In the genomic region with DNA sequence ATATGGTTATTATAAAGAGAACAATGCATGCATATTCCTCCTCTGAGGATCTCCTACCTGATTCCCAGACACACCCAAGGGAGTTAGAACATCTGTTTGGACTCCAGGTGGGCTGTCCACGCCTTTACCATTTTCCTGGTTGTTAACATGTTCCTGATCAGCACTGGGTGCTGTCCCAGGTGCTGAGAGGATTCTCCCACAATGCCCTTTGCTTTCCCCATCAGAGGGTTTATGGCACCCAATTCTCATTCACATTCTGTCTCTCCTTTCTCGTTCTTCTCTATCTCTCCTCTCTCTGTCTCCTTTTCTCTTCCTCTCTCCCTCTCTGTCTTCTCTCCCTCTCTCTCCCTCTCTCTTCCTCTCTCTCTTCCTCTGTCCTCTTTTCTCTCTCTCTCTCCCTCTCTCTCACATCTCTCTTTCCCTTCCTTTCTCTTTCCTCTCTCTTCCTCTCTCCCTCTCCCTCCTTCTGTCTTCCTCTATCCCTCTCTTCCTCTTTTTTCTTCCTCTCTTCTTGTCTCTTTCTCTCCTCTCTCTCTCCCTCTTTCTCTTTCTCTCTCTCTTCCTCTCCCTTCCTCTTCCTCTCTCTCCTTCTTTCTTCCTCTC, we compare ENCODE assay signal across 26 cellular contexts. TPM values are rescaled to one million over a fixed set of nuclear protein-coding genes. Genes with fewer than 3 reads are reported as not detected.
DNase-seq lines count a peak whose midpoint lies in the region; ATAC-seq and TF ChIP-seq lines count a peak whose summit lies in the region.
"Had no signal": no experiment of that assay in that cellular context is flagged by ENCODE, and none has a peak within 500 bp of the region (broad histone marks: within the 10 kb centered on the region; RNA-seq: fewer than 3 reads in every experiment).

No MANE protein-coding gene starts in this region.

- H4K20me1 ChIP-seq in GM23248 (ENCODE audit: insufficient read depth), result no peaks in the 10 kb centered on the region

- H3K9me3 ChIP-seq in GM23248 (ENCODE audit: low read depth) (no peaks in the 10 kb centered on the region), HEK293 (ENCODE audit: control insufficient read depth, insufficient read depth, low read depth, low read length) (no peaks in the 10 kb centered on the region), aorta (ENCODE audit: control insufficient read depth, low read length) (no peaks in the 10 kb centered on the region), trophoblast cell (ENCODE audit: insufficient read depth, low read depth, low read length) (peaks cover 4% of the 10 kb centered on the region)
- H3K9me3 ChIP-seq: upper lobe of right lung had no signal

- H3K9me2 ChIP-seq in GM23248 (ENCODE audit: insufficient read depth), result no peaks in the 10 kb centered on the region

- H3F3A ChIP-seq in GM23248 (ENCODE audit: insufficient read depth), result no peaks in the 10 kb centered on the region

- in situ Hi-C loops in GM23248 (cut with MboI), result no loop called here

- H2AK5ac ChIP-seq in trophoblast cell (ENCODE audit: low read length), result no peak overlapping the region

- H3K79me2 ChIP-seq in GM23248 (ENCODE audit: insufficient read depth) (peaks cover 6% of the 10 kb centered on the region; the same call in 1 of the 2 replicates), trophoblast cell (ENCODE audit: control insufficient read depth, insufficient read depth, low read length, poor library complexity) (peaks cover 6% of the 10 kb centered on the region)

- 4 to 7% methylated on average over 2 of the region's 2 CpGs for WGBS in GM23248 (ENCODE audit: low coverage in 1 of 2, low lambda C conversion rate in 2 of 2, missing lambda C conversion rate in 2 of 2), 2 experiments
- WGBS in aorta, 2 donors, result 22 to 32% methylated on average over 2 of the region's 2 CpGs
- WGBS in trophoblast cell (ENCODE audit: extremely low coverage, insufficient coverage, insufficient read length), result no CpG with 5 or more reads among the region's 2 CpGs

- H3K4me2 ChIP-seq in GM23248 (ENCODE audit: unreplicated experiment), result no peak overlapping the region
- no peak overlapping the region for H3K4me2 ChIP-seq in trophoblast cell (ENCODE audit: low read length)

- H3K4ac ChIP-seq in trophoblast cell (ENCODE audit: low read depth, low read length), result no peak overlapping the region

- no peak overlapping the region for H4K12ac ChIP-seq in trophoblast cell (ENCODE audit: low read depth, low read length)

- intact Hi-C loops in aorta (cut with DNase I), result no loop called here

- no peak overlapping the region for H2BK12ac ChIP-seq in trophoblast cell (ENCODE audit: low read length)

- no peaks in the 10 kb centered on the region for H3K36me3 ChIP-seq in GM23248 (ENCODE audit: low read depth)
- no peaks in the 10 kb centered on the region; a peak in 1 of 3 replicates for H3K36me3 ChIP-seq in HEK293 (ENCODE audit: control insufficient read depth in 2 of 2, insufficient read depth in 1 of 2, low read length in 2 of 2)
- H3K36me3 ChIP-seq in aorta (ENCODE audit: control insufficient read depth in 1 of 2, insufficient read depth in 2 of 2, low read length in 1 of 2), result no peaks in the 10 kb centered on the region
- peaks cover 0 to 2% of the 10 kb centered on the region in 2 experiments for H3K36me3 ChIP-seq in trophoblast cell (ENCODE audit: control insufficient read depth in 1 of 2, insufficient read depth in 2 of 2, low read length in 2 of 2)
- H3K36me3 ChIP-seq: esophagus muscularis mucosa, upper lobe of right lung had no signal

- H3K23ac ChIP-seq in trophoblast cell (ENCODE audit: low read length), result no peak overlapping the region

- no peak overlapping the region for H3K4me3 ChIP-seq in GM23248
- no peak overlapping the region for H3K4me3 ChIP-seq in HEK293 (ENCODE audit: low read depth, low read length)
- no peak overlapping the region for H3K4me3 ChIP-seq in aorta (ENCODE audit: low read length in 2 of 2)
- H3K4me3 ChIP-seq in trophoblast cell (ENCODE audit: low read depth, low read length), result no peak overlapping the region
- H3K4me3 ChIP-seq: esophagus muscularis mucosa, upper lobe of right lung had no signal

- H3K79me1 ChIP-seq in trophoblast cell (ENCODE audit: low read length), result peaks cover 13% of the 10 kb centered on the region

- H4K8ac ChIP-seq in trophoblast cell (ENCODE audit: low read depth, low read length), result no peak overlapping the region

- no peak overlapping the region for H3K14ac ChIP-seq in trophoblast cell (ENCODE audit: low read length)

- H2BK120ac ChIP-seq in trophoblast cell (ENCODE audit: insufficient read depth, low read length, poor library complexity), result no peak overlapping the region

- TF ChIP-seq CTCF in HEK293 (tag by site-specific recombination; IDR thresholded peaks at IDR 0.05), result no peak

- H3K4me1 ChIP-seq in GM23248 (ENCODE audit: insufficient read depth) (peaks cover 5% of the 10 kb centered on the region; the same call in 1 of the 2 replicates), HEK293 (ENCODE audit: control insufficient read depth, insufficient read depth, low read length) (peaks cover 4% of the 10 kb centered on the region; the same call in 1 of the 2 replicates), aorta (ENCODE audit: control insufficient read depth in 1 of 2, insufficient read depth in 2 of 2, low read length in 2 of 2) (no peaks in the 10 kb centered on the region), trophoblast cell (ENCODE audit: control insufficient read depth in 1 of 2, insufficient read depth in 2 of 2, low read length in 2 of 2) (peaks cover 0 to 12% of the 10 kb centered on the region in 2 experiments)
- H3K4me1 ChIP-seq: foreskin keratinocyte had no signal

- H3K27me3 ChIP-seq in GM23248 (replicated peaks; ENCODE audit: insufficient read depth) (peaks cover 11% of the 10 kb centered on the region), aorta (ENCODE audit: control insufficient read depth in 1 of 2, insufficient read depth in 2 of 2, low read length in 1 of 2) (peaks cover 0 to 2% of the 10 kb centered on the region in 2 donors), trophoblast cell (ENCODE audit: insufficient read depth, low read length) (peaks cover 2% of the 10 kb centered on the region)

- POLR2A ChIA-PET in HEK293 (lab: Yijun Ruan, JAX), result interaction anchor here (0.6 kb wide), 1 partner anchor 14 kb away, joined by 5 read pairs; no protein-coding TSS in a partner anchor

- H2BK5ac ChIP-seq in trophoblast cell (ENCODE audit: low read depth, low read length, poor library complexity), result no peak overlapping the region

- no peak overlapping the region for H3K18ac ChIP-seq in trophoblast cell (ENCODE audit: low read length)

- no peak for ATAC-seq in aorta (ENCODE audit: low FRiP score)
- ATAC-seq: activated T-cell treated with anti-CD3 and anti-CD28 coated beads, Interleukin-2, amount 50 U/mL, for 72 hours; effector memory CD8-positive, alpha-beta T cell; foreskin keratinocyte; right cardiac atrium; stimulated activated effector memory CD8-positive, alpha-beta T cell treated with anti-CD3 and anti-CD28 coated beads, Interleukin-12 subunit alpha, Interleukin-12 subunit beta, amount 100 ng/mL, for 72 hours; upper lobe of right lung had no signal

- H4K91ac ChIP-seq in trophoblast cell (ENCODE audit: low read depth, low read length), result no peak overlapping the region

- CTCF ChIA-PET in HEK293 (lab: Yijun Ruan, JAX), result interaction anchor here (0.8 kb wide), 1 partner anchor 11 kb away, joined by 3 read pairs; no protein-coding TSS in a partner anchor

- DNase-seq in GM23248 (peak; percentile 23), astrocyte of the hippocampus (ENCODE audit: low read depth, low spot score) (peak; percentile 41), left kidney (ENCODE audit: low read depth, low spot score) (peak; percentile 64), aorta (no peak), trophoblast cell (no peak), NCI-H2107 (lab: John Stamatoyannopoulos, UW) (no peak)
- DNase-seq: activated naive CD4-positive, alpha-beta T cell treated with Interleukin-2 at 50 U/mL for 16 hours; activated T-cell treated with anti-CD3 and anti-CD28 coated beads, Interleukin-2, amount 50 U/mL, for 72 hours; amygdala; CD4-positive, CD25-positive, alpha-beta regulatory T cell; effector memory CD8-positive, alpha-beta T cell; GOT3; NCI-H1048; NCI-H1694 treated with DMSO at 0.1 percent for 48 hours; NCI-H226; NCI-H748 treated with DMSO at 0.1 percent for 48 hours; stimulated activated CD4-positive, alpha-beta T cell treated with anti-CD3 and anti-CD28 coated beads, Interleukin-4, amount 100 ng/mL, for 1 hour; substantia nigra; upper lobe of right lung had no signal

- no peak overlapping the region for H3K9ac ChIP-seq in GM23248
- no peak overlapping the region for H3K9ac ChIP-seq in trophoblast cell (ENCODE audit: low read length)

- no peak overlapping the region for H3K27ac ChIP-seq in GM23248
- H3K27ac ChIP-seq in HEK293 (ENCODE audit: extremely low read depth, low read depth, low read length), result no peak overlapping the region
- H3K27ac ChIP-seq in aorta (ENCODE audit: low read depth in 1 of 2, low read length in 2 of 2), result no peak overlapping the region
- no peak overlapping the region for H3K27ac ChIP-seq in trophoblast cell (ENCODE audit: low read depth, low read length)
- H3K27ac ChIP-seq: esophagus muscularis mucosa, foreskin keratinocyte, HL-60, upper lobe of right lung had no signal

- H2AFZ ChIP-seq in GM23248 (no peak overlapping the region), trophoblast cell (ENCODE audit: insufficient read depth, low read length, poor library complexity) (no peak overlapping the region)

RNA-seq across cellular contexts. Expression of a gene that starts 3.3 kb away (rescaled TPM):
- 6.4 and 11.8 TPM in 2 replicates for total RNA-seq in GM23248 (2014; rRNA removed; shearing (Covaris generic))
- polyA plus RNA-seq in GM23248 (2016; fragmentation: Nextera tagmentation; extraction: Ambion mirVana), result 7.8 and 9.6 TPM in 2 replicates
- total RNA-seq in aorta, result 10 to 100 TPM in 1 of 2 donors, 1 to 10 TPM in 1; 8.9 to 14.4 TPM
- 10 to 100 TPM in 1 of 2 donors, 1 to 10 TPM in 1; 3.4 to 12.4 TPM for polyA plus RNA-seq in aorta
- 64.1 and 68.9 TPM in 2 replicates for polyA plus RNA-seq in trophoblast cell (2013)

RNA-seq across cellular contexts. Expression of a gene that starts 9.5 kb away (rescaled TPM):
- total RNA-seq in GM23248 (2014; rRNA removed; shearing (Covaris generic)), result 0.76 and 1.3 TPM in 2 replicates
- polyA plus RNA-seq in GM23248 (2016; fragmentation: Nextera tagmentation; extraction: Ambion mirVana) (0.56 and 1.1 TPM in 2 replicates), aorta (10 to 100 TPM in 1 of 2 donors, under 1 TPM in 1; 0.38 to 10.8 TPM)
- total RNA-seq in aorta, result 1 to 10 TPM in 1 of 2 donors, under 1 TPM in 1; 0.81 to 4.1 TPM
- polyA plus RNA-seq in trophoblast cell (2013), result 188 and 197 TPM in 2 replicates

RNA-seq across cellular contexts. Expression of a gene that starts 28.1 kb away (rescaled TPM):
- not detected in 2 replicates for total RNA-seq in GM23248 (2014; rRNA removed; shearing (Covaris generic))
- polyA plus RNA-seq in GM23248 (2016; fragmentation: Nextera tagmentation; extraction: Ambion mirVana) (not detected in 2 replicates), aorta (under 1 TPM in 1 of 2 donors, not detected in 1; 0.08 TPM)
- under 1 TPM; 0.27 to 0.84 TPM for total RNA-seq in aorta
- polyA plus RNA-seq in trophoblast cell (2013), result 1.3 and 1.4 TPM in 2 replicates
- total RNA-seq: lung microvascular endothelial cell had no signal
- polyA plus RNA-seq: CD4-positive, CD25-positive, alpha-beta regulatory T cell had no signal

RNA-seq across cellular contexts. Expression of a gene that starts 51.2 kb away (rescaled TPM):
- 66.9 and 82.5 TPM in 2 replicates for total RNA-seq in GM23248 (2014; rRNA removed; shearing (Covaris generic))
- 16.4 and 17.3 TPM in 2 replicates for polyA plus RNA-seq in GM23248 (2016; fragmentation: Nextera tagmentation; extraction: Ambion mirVana)
- 100 to 1,000 TPM; 134 to 218 TPM for total RNA-seq in aorta
- 100 to 1,000 TPM; 104 to 432 TPM for polyA plus RNA-seq in aorta
- 65.1 and 65.9 TPM in 2 replicates for polyA plus RNA-seq in trophoblast cell (2013)

Comparison
In these comparisons a context has a peak if more than half of its experiments do, and no peak if none do; other contexts are left out.
1. DNase-seq: peak in GM23248 (single experiment), astrocyte of the hippocampus (single experiment) and left kidney (single experiment); none in aorta (0 of 2), trophoblast cell (0 of 2) and NCI-H2107 (single experiment).